ENCODE assay signal across 9 cellular contexts in the genomic region with DNA sequence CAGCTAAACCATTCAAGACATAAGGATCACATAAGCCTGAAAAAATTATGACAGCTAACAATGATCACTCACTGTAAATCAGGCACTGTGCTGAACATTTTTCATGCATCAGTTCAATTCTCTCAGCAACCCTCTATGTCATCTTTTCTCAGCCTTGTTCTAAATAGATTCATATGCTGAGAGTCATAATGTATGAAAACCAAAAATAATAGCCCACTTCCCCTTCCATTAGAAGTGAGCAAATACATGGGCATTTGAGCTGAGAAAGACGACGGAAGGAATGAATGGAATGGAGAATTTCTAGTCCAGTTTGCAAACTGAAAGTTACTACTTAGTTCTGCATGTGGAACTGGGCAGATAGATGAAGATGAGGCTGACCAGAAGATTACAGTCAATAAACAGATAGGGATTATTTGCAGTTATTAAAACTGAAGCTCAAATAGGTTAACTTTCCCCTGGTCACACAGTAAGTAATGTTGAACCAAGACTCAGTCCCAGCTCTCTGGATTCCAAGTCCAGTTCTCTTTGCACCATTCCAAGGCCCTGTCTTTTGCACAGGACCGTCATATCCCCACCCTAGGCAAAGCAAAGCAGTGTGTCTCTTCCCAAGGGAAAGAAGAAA. TPM values are rescaled to one million over a fixed set of nuclear protein-coding genes. Genes with fewer than 3 reads are reported as not detected.
DNase-seq lines count a peak whose midpoint lies in the region; ATAC-seq and TF ChIP-seq lines count a peak whose summit lies in the region.
"Had no signal": no experiment of that assay in that cellular context is flagged by ENCODE, and none has a peak within 500 bp of the region (broad histone marks: within the 10 kb centered on the region; RNA-seq: fewer than 3 reads in every experiment).

No MANE protein-coding gene starts in this region.

- H3K27ac ChIP-seq in HCT116 (ENCODE audit: low read depth, low read length), result no peak overlapping the region

- no peaks in the 10 kb centered on the region; the same call in 1 of the 2 replicates for H4K20me1 ChIP-seq in HCT116 (ENCODE audit: insufficient read depth)

- TF ChIP-seq RAD21 in HCT116 (IDR thresholded peaks at IDR 0.05; ENCODE audit: low read depth), result no peak

- no peaks in the 10 kb centered on the region for H3K27me3 ChIP-seq in HCT116 (ENCODE audit: insufficient read depth, low read length)
- H3K27me3 ChIP-seq in adipocyte (replicated peaks; ENCODE audit: control insufficient read depth, insufficient read depth, low read length), result no peaks in the 10 kb centered on the region

- no peak for TF ChIP-seq POLR2A in HCT116 (IDR thresholded peaks at IDR 0.05; ENCODE audit: borderline replicate concordance, extremely low read depth, insufficient read depth, insufficient read length)

- no peak for ATAC-seq in HCT116
- ATAC-seq in GM18907 (IDR thresholded peaks at IDR 0.05; ENCODE audit: unreplicated experiment), result no peak
- ATAC-seq in HG03097 (IDR thresholded peaks at IDR 0.05; ENCODE audit: low FRiP score, unreplicated experiment), result no peak

- H3K36me3 ChIP-seq in HCT116 (ENCODE audit: control insufficient read depth in 1 of 2, insufficient read depth in 2 of 2, low read length in 2 of 2) (peaks cover 2 to 3% of the 10 kb centered on the region in 2 experiments; a peak in 2 of 4 replicates), adipocyte (ENCODE audit: control insufficient read depth, insufficient read depth, low read length, severe bottlenecking) (no peaks in the 10 kb centered on the region)

- POLR2A ChIA-PET in HCT116 (lab: Charles Lee), result interaction anchor here (0.7 kb wide), 2 partner anchors 18 to 168 kb away, joined by 3 read pairs; no protein-coding TSS in a partner anchor

- peak overlapping the region; percentile 75 for H3K27ac Mint-ChIP-seq in Calu3 (ENCODE audit: unreplicated experiment)
- no peak overlapping the region for H3K27ac Mint-ChIP-seq in activated naive CD4-positive, alpha-beta T cell treated with anti-CD3 and anti-CD28 coated beads for 36 hours

- DNase-seq in Calu3 (no peak), HCT116 (ENCODE audit: low read depth, low spot score) (no peak), adipocyte (ENCODE audit: low read depth) (peak; percentile 82), myocyte (ENCODE audit: low read depth) (peak; percentile 11)
- no peak for DNase-seq in activated CD4-positive, CD25-positive, alpha-beta regulatory T cell (lab: John Stamatoyannopoulos, UW)
- DNase-seq in activated naive CD4-positive, alpha-beta T cell treated with anti-CD3 and anti-CD28 coated beads for 36 hours, result no peak
- DNase-seq: NCI-H1436 treated with DMSO at 0.1 percent for 48 hours had no signal

- intact Hi-C loops in Calu3 (cut with micrococcal nuclease; ENCODE audit: unreplicated experiment), result no loop called here
- intact Hi-C loops in HCT116 (cut with micrococcal nuclease), result loop anchor here (5.0 kb wide), 1 partner anchor 240 kb away; no protein-coding TSS in a partner anchor
- intact Hi-C loops in activated naive CD4-positive, alpha-beta T cell treated with anti-CD3 and anti-CD28 coated beads for 36 hours (cut with micrococcal nuclease), result loop anchor here (5.0 to 10.0 kb wide), 2 partner anchors 292 to 350 kb away; no protein-coding TSS in a partner anchor

- peak overlapping the region; percentile 90; the same call in 1 of the 2 replicates for H3K9ac ChIP-seq in HCT116 (ENCODE audit: low read length)
- peak overlapping the region; percentile 96 for H3K9ac ChIP-seq in adipocyte (ENCODE audit: low read length)

- H3K4me3 Mint-ChIP-seq in Calu3 (ENCODE audit: low read depth, unreplicated experiment), result peak overlapping the region; percentile 92
- H3K4me3 Mint-ChIP-seq in activated naive CD4-positive, alpha-beta T cell treated with anti-CD3 and anti-CD28 coated beads for 36 hours, result no peak overlapping the region

- H3K36me3 Mint-ChIP-seq in Calu3 (ENCODE audit: insufficient read depth, unreplicated experiment), result peaks cover 38% of the 10 kb centered on the region
- H3K36me3 Mint-ChIP-seq in activated naive CD4-positive, alpha-beta T cell treated with anti-CD3 and anti-CD28 coated beads for 36 hours (ENCODE audit: low read depth), result no peaks in the 10 kb centered on the region

- peaks cover 23 to 40% of the 10 kb centered on the region in 2 experiments for H3K4me1 ChIP-seq in HCT116 (ENCODE audit: control insufficient read depth in 1 of 2, insufficient read depth in 2 of 2, low read length in 2 of 2)
- H3K4me1 ChIP-seq in adipocyte (ENCODE audit: control insufficient read depth, insufficient read depth, low read length), result peaks cover 24% of the 10 kb centered on the region

- H3K4me2 ChIP-seq in HCT116 (ENCODE audit: low read length), result peak overlapping the region; percentile 86

- no peaks in the 10 kb centered on the region for H3K27me3 Mint-ChIP-seq in Calu3 (ENCODE audit: unreplicated experiment)
- peaks cover 48% of the 10 kb centered on the region for H3K27me3 Mint-ChIP-seq in activated naive CD4-positive, alpha-beta T cell treated with anti-CD3 and anti-CD28 coated beads for 36 hours (ENCODE audit: low read depth)

- CTCF ChIA-PET in Calu3 (lab: Charles Lee) (no interaction called here), HCT116 (lab: Charles Lee) (interaction anchor here (1.4 kb wide), 1 partner anchor 56 kb away, joined by 3 read pairs; no protein-coding TSS in a partner anchor)
- CTCF ChIA-PET in activated naive CD4-positive, alpha-beta T cell treated with anti-CD3 and anti-CD28 coated beads for 36 hours (lab: Charles Lee), result no interaction called here

- peak overlapping the region; percentile 75 to 87 for H3K4me3 ChIP-seq in HCT116 (replicated peaks in 1 of 2; ENCODE audit: low read depth in 1 of 2, low read length in 2 of 2)
- peak overlapping the region; percentile 95 for H3K4me3 ChIP-seq in adipocyte (ENCODE audit: low read length)

- TSS peak; percentile 48 for BruUV-seq in Calu3 (replicated peaks; lab: Mats Ljungman, UMichigan)
- BruUV-seq in HCT116 (replicated peaks; lab: Mats Ljungman, UMichigan), result TSS peak; percentile 72

- TF ChIP-seq CTCF in Calu3 (IDR thresholded peaks at IDR 0.05; ENCODE audit: unreplicated experiment) (no peak), HCT116 (IDR thresholded peaks at IDR 0.05 in 2 of 3, conservative IDR thresholded peaks at IDR 0.05 in 1 of 3; ENCODE audit: borderline replicate concordance in 1 of 3, insufficient read depth in 1 of 3, low read depth in 2 of 3, low read length in 2 of 3) (no peak)

- RAD21 ChIA-PET in HCT116 (lab: Charles Lee; ENCODE audit: low non-redundant PET in 1 of 2, low total read pairs in 2 of 2, uncharacterized antibody in 2 of 2, unreplicated experiment in 2 of 2), result no interaction called here

- peaks cover 33% of the 10 kb centered on the region for H3K79me2 ChIP-seq in HCT116 (ENCODE audit: insufficient read depth, low read length)

- no peak overlapping the region for H2AFZ ChIP-seq in HCT116 (ENCODE audit: low read depth, low read length, poor library complexity, severe bottlenecking)

- no peaks in the 10 kb centered on the region for H3K9me2 ChIP-seq in HCT116 (ENCODE audit: insufficient read depth)

- H3K9me3 Mint-ChIP-seq in Calu3 (ENCODE audit: low read depth, unreplicated experiment), result no peaks in the 10 kb centered on the region
- no peaks in the 10 kb centered on the region for H3K9me3 Mint-ChIP-seq in activated naive CD4-positive, alpha-beta T cell treated with anti-CD3 and anti-CD28 coated beads for 36 hours

- no peaks in the 10 kb centered on the region for H3K9me3 ChIP-seq in HCT116 (ENCODE audit: control insufficient read depth in 1 of 2, insufficient read depth in 1 of 2, low read depth in 1 of 2, low read length in 2 of 2)
- H3K9me3 ChIP-seq in adipocyte (ENCODE audit: control insufficient read depth, low read length), result no peaks in the 10 kb centered on the region

- H3K4me1 Mint-ChIP-seq in Calu3 (ENCODE audit: low read depth, unreplicated experiment), result peaks cover 24% of the 10 kb centered on the region
- H3K4me1 Mint-ChIP-seq in activated naive CD4-positive, alpha-beta T cell treated with anti-CD3 and anti-CD28 coated beads for 36 hours (ENCODE audit: low read depth), result peaks cover 3% of the 10 kb centered on the region

TF ChIP-seq in HCT116, 20 proteins besides CTCF, POLR2A, EP300 and RAD21 (continues in another document):
- TF ChIP-seq, protein P1, sequence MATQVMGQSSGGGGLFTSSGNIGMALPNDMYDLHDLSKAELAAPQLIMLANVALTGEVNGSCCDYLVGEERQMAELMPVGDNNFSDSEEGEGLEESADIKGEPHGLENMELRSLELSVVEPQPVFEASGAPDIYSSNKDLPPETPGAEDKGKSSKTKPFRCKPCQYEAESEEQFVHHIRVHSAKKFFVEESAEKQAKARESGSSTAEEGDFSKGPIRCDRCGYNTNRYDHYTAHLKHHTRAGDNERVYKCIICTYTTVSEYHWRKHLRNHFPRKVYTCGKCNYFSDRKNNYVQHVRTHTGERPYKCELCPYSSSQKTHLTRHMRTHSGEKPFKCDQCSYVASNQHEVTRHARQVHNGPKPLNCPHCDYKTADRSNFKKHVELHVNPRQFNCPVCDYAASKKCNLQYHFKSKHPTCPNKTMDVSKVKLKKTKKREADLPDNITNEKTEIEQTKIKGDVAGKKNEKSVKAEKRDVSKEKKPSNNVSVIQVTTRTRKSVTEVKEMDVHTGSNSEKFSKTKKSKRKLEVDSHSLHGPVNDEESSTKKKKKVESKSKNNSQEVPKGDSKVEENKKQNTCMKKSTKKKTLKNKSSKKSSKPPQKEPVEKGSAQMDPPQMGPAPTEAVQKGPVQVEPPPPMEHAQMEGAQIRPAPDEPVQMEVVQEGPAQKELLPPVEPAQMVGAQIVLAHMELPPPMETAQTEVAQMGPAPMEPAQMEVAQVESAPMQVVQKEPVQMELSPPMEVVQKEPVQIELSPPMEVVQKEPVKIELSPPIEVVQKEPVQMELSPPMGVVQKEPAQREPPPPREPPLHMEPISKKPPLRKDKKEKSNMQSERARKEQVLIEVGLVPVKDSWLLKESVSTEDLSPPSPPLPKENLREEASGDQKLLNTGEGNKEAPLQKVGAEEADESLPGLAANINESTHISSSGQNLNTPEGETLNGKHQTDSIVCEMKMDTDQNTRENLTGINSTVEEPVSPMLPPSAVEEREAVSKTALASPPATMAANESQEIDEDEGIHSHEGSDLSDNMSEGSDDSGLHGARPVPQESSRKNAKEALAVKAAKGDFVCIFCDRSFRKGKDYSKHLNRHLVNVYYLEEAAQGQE (IDR thresholded peaks at IDR 0.05; ENCODE audit: low read depth), result no peak
- TF ChIP-seq EGR1 (IDR thresholded peaks at IDR 0.05; ENCODE audit: low read depth), result no peak
- TF ChIP-seq, protein P2, sequence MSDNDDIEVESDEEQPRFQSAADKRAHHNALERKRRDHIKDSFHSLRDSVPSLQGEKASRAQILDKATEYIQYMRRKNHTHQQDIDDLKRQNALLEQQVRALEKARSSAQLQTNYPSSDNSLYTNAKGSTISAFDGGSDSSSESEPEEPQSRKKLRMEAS (IDR thresholded peaks at IDR 0.05), result peak; percentile 4; the same call in 1 of the 2 replicates

RNA-seq across cellular contexts. Expression of a gene that starts 1.6 kb away (rescaled TPM):
- total RNA-seq in Calu3 (2022) (64.6 and 70.1 TPM in 2 replicates), HCT116 (2021; ENCODE audit: unreplicated experiment) (59.5 TPM), myocyte (6.9 and 15.1 TPM in 2 replicates)
- polyA plus RNA-seq in HCT116 (2012), result 23.7 and 24.4 TPM in 2 replicates
- 10.2 TPM for polyA plus RNA-seq in myocyte (2012)
- total RNA-seq in activated naive CD4-positive, alpha-beta T cell treated with anti-CD3 and anti-CD28 coated beads for 36 hours, result under 1 TPM; 0.22 to 0.55 TPM

Comparison
In these comparisons a context has a peak if more than half of its experiments do, and no peak if none do; other contexts are left out.
1. DNase-seq: peak in adipocyte (single experiment) and myocyte (single experiment); none in Calu3 (single experiment), HCT116 (single experiment), activated CD4-positive, CD25-positive, alpha-beta regulatory T cell (0 of 4) and activated naive CD4-positive, alpha-beta T cell treated with anti-CD3 and anti-CD28 coated beads for 36 hours (single experiment).